Comparison of ENCODE assay signal across 7 cellular contexts in genomic region chr3:198143545-198144137, GRCh38.
A peak's percentile ranks its signal among the peaks of the same experiment; 100 is the strongest.
DNase-seq lines count a peak whose midpoint lies in the region; TF ChIP-seq lines count a peak whose summit lies in the region.
"Not testable (repeated sequence)": the region's sequence is repeated elsewhere in the genome, so short reads cannot be mapped to it uniquely, and the experiment has no call there.

No MANE protein-coding gene starts in this region.

- H3K4me1 ChIP-seq in HEK293 (ENCODE audit: control insufficient read depth, insufficient read depth, low read length); osteoblast (ENCODE audit: insufficient read depth, low read length): not testable (repeated sequence)

- H3K4me2 ChIP-seq in osteoblast (ENCODE audit: insufficient read depth, low read length), result not testable (repeated sequence)

- TF ChIP-seq CTCF in HEK293 (tag by site-specific recombination; IDR thresholded peaks at IDR 0.05); coronary artery (IDR thresholded peaks at IDR 0.05); osteoblast (IDR thresholded peaks at IDR 0.05; ENCODE audit: extremely low read depth, low read depth, low read length): not testable (repeated sequence)

- H3K9me3 ChIP-seq in HEK293 (ENCODE audit: control insufficient read depth, insufficient read depth, low read depth, low read length); osteoblast (ENCODE audit: low read depth, low read length): not testable (repeated sequence)

- H3K27me3 ChIP-seq in osteoblast (ENCODE audit: insufficient read depth, low read length), result not testable (repeated sequence)

- H2AFZ ChIP-seq in osteoblast (ENCODE audit: low read length), result not testable (repeated sequence)

- H4K20me1 ChIP-seq in osteoblast (ENCODE audit: insufficient read depth, low read length), result not testable (repeated sequence)

- not testable (repeated sequence) for H3K36me3 ChIP-seq in HEK293 (ENCODE audit: control insufficient read depth in 2 of 2, insufficient read depth in 1 of 2, low read length in 2 of 2); osteoblast (ENCODE audit: insufficient read depth, low read length)

- POLR2A ChIA-PET in HEK293 (lab: Yijun Ruan, JAX), result not testable (repeated sequence)

- not testable (repeated sequence) for H3K27ac ChIP-seq in HEK293 (ENCODE audit: extremely low read depth, low read depth, low read length); coronary artery; osteoblast (ENCODE audit: low read depth, low read length)

- not testable (repeated sequence) for H3K79me2 ChIP-seq in osteoblast (ENCODE audit: insufficient read depth, low read length)

- H3K4me3 ChIP-seq in HEK293 (ENCODE audit: low read depth, low read length); coronary artery; osteoblast (ENCODE audit: insufficient read depth, low read length): not testable (repeated sequence)

- CTCF ChIA-PET in HEK293 (lab: Yijun Ruan, JAX), result not testable (repeated sequence)

- DNase-seq in A172 (ENCODE audit: low spot score), result peak; percentile 44
- DNase-seq in RPMI7951 (ENCODE audit: low read depth), result peak; percentile 10
- peak; percentile 46 for DNase-seq in astrocyte of the hippocampus (ENCODE audit: low read depth, low spot score)
- DNase-seq in coronary artery (ENCODE audit: low spot score), result peak; percentile 9
- peak; percentile 30 for DNase-seq in islet precursor cell
- peak; percentile 63 for DNase-seq in osteoblast (ENCODE audit: insufficient read length, low spot score, missing footprints)

TF ChIP-seq in HEK293, 187 proteins besides CTCF, POLR2A, EP300 and RAD21:
- peak; percentile 97 for TF ChIP-seq GLIS1 (tag by site-specific recombination; IDR thresholded peaks at IDR 0.05)
- peak; percentile 51; the same call in 1 of the 2 replicates for TF ChIP-seq EGR2 (tag by site-specific recombination; IDR thresholded peaks at IDR 0.05; ENCODE audit: low read depth)
- TF ChIP-seq ZIC2 (tag by site-specific recombination; IDR thresholded peaks at IDR 0.05), result peak; percentile 23; the same call in 1 of the 2 replicates
- TF ChIP-seq GFI1B (tag by site-specific recombination; IDR thresholded peaks at IDR 0.05), result peak; percentile 73; the same call in 1 of the 2 replicates
- peak; percentile 81 for TF ChIP-seq ZFHX2 (tag by site-specific recombination; conservative IDR thresholded peaks at IDR 0.05)
TF ChIP-seq in HEK293: peak in this region for 5; not testable (repeated sequence) for 182.

Comparison
In these comparisons a context has a peak if more than half of its experiments do, and no peak if none do; other contexts are left out.
1. DNase-seq: peak in every context shown above with its lines; median percentile 63 in osteoblast; 46 in astrocyte of the hippocampus; 44 in A172; 30 in islet precursor cell; 10 in RPMI7951; 9 in coronary artery.